In genomic region chr6:15317251-15317650, GRCh38 we compare ENCODE assay signal across 22 cellular contexts.
DNase-seq lines count a peak whose midpoint lies in the region; ATAC-seq and TF ChIP-seq lines count a peak whose summit lies in the region.
"Had no signal": no experiment of that assay in that cellular context is flagged by ENCODE, and none has a peak within 500 bp of the region (broad histone marks: within the 10 kb centered on the region; RNA-seq: fewer than 3 reads in every experiment).

No MANE protein-coding gene starts in this region.

- H3K27ac Mint-ChIP-seq in T-cell: peak overlapping the region; percentile 5 to 56
- H3K27ac Mint-ChIP-seq in dendritic cell treated with granulocyte-macrophage colony-stimulating factor and Interleukin-4, amounts not matched to agents 40 ng/mL and 50 ng/mL, for 4 days: peak overlapping the region; percentile 70

- H4K20me1 ChIP-seq in BLaER1 treated with 17β-estradiol and CSF1 and Interleukin-3, amounts not matched to agents 10 nM and 100 nM: peaks cover 55 to 100% (median 82%) of the 10 kb centered on the region in 11 experiments; a peak in 20 of 22 replicates

- H3K4me2 ChIP-seq in BLaER1 treated with 17β-estradiol and CSF1 and Interleukin-3, amounts not matched to agents 10 nM and 100 nM: peak overlapping the region; percentile 29 to 73 (median 57); a peak in 21 of 22 replicates

- POLR2A ChIA-PET in T-cell (lab: Charles Lee): no interaction called here

- H3K9me3 Mint-ChIP-seq in T-cell: no peaks in the 10 kb centered on the region
- H3K9me3 Mint-ChIP-seq in dendritic cell treated with granulocyte-macrophage colony-stimulating factor and Interleukin-4, amounts not matched to agents 40 ng/mL and 50 ng/mL, for 4 days: no peaks in the 10 kb centered on the region

- H3K27me3 Mint-ChIP-seq in T-cell: no peaks in the 10 kb centered on the region
- no peaks in the 10 kb centered on the region for H3K27me3 Mint-ChIP-seq in dendritic cell treated with granulocyte-macrophage colony-stimulating factor and Interleukin-4, amounts not matched to agents 40 ng/mL and 50 ng/mL, for 4 days

- ATAC-seq in activated CD4-positive, CD25-positive, alpha-beta regulatory T cell treated with anti-CD3 and anti-CD28 coated beads, Interleukin-2, amount 50 U/mL, for 24 hours: peak; percentile 22 to 42
- ATAC-seq in T-cell (replicated peaks in 1 of 4): peak in 2 of 4 experiments; percentile 11 to 73
- ATAC-seq: gastrocnemius medialis had no signal

- no peaks in the 10 kb centered on the region for H3K27me3 ChIP-seq in BLaER1 treated with 17β-estradiol and CSF1 and Interleukin-3, amounts not matched to agents 10 nM and 100 nM
- H3K27me3 ChIP-seq in brain microvascular endothelial cell (replicated peaks): no peaks in the 10 kb centered on the region
- H3K27me3 ChIP-seq: ascending aorta, gastrocnemius medialis, testis had no signal

- H3K4me1 ChIP-seq in BLaER1 treated with 17β-estradiol and CSF1 and Interleukin-3, amounts not matched to agents 10 nM and 100 nM: peaks cover 66 to 95% (median 77%) of the 10 kb centered on the region in 10 experiments

- no peaks in the 10 kb centered on the region for H3K9me3 ChIP-seq in BLaER1 treated with 17β-estradiol and CSF1 and Interleukin-3, amounts not matched to agents 10 nM and 100 nM (replicated peaks in 1 of 11)
- H3K9me3 ChIP-seq: ascending aorta, gastrocnemius medialis, testis had no signal

- H3K36me3 ChIP-seq in BLaER1 treated with 17β-estradiol and CSF1 and Interleukin-3, amounts not matched to agents 10 nM and 100 nM: peaks cover 0 to 19% (median 4%) of the 10 kb centered on the region in 11 experiments; a peak in 5 of 22 replicates
- no peaks in the 10 kb centered on the region for H3K36me3 ChIP-seq in brain microvascular endothelial cell (replicated peaks)
- H3K36me3 ChIP-seq: ascending aorta, gastrocnemius medialis had no signal

- no peak overlapping the region for H3K27ac ChIP-seq in BLaER1 treated with 17β-estradiol and CSF1 and Interleukin-3, amounts not matched to agents 10 nM and 100 nM
- no peak overlapping the region for H3K27ac ChIP-seq in brain microvascular endothelial cell
- H3K27ac ChIP-seq: ascending aorta, gastrocnemius medialis, testis had no signal

- peak overlapping the region in 2 of 11 experiments; percentile 4 to 24; a peak in 2 of 22 replicates for H3K9ac ChIP-seq in BLaER1 treated with 17β-estradiol and CSF1 and Interleukin-3, amounts not matched to agents 10 nM and 100 nM

- H3K4me3 Mint-ChIP-seq in T-cell: peak overlapping the region; percentile 4 to 62 (median 15)
- no peak overlapping the region for H3K4me3 Mint-ChIP-seq in dendritic cell treated with granulocyte-macrophage colony-stimulating factor and Interleukin-4, amounts not matched to agents 40 ng/mL and 50 ng/mL, for 4 days

- no peak for TF ChIP-seq CTCF in brain microvascular endothelial cell (IDR thresholded peaks at IDR 0.05; ENCODE audit: low read depth, low read length, missing control alignments)

- in situ Hi-C loops in brain microvascular endothelial cell (cut with HindIII; ENCODE audit: low pct_ligation_motif_present, low sequenced_read_pairs): no loop called here

- no peak for DNase-seq in activated CD4-positive, CD25-positive, alpha-beta regulatory T cell treated with anti-CD3 and anti-CD28 coated beads, Interleukin-2, amount 50 U/mL, for 72 hours
- DNase-seq in T-cell: no peak
- DNase-seq in brain microvascular endothelial cell: no peak
- no peak for DNase-seq in DMS 273 (lab: John Stamatoyannopoulos, UW; ENCODE audit: unreplicated experiment)
- no peak for DNase-seq in DMS79 (lab: John Stamatoyannopoulos, UW)
- DNase-seq: activated effector memory CD4-positive, alpha-beta T cell treated with Interleukin-2 at 50 U/mL for 16 hours; cerebellar nuclear complex; DMS 273 treated with DMSO at 0.1 percent for 48 hours; erythroblast; gastrocnemius medialis; KBM-7; kidney; NCI-H187 treated with DMSO at 0.1 percent for 48 hours; NCI-H2227 treated with DMSO at 0.1 percent for 48 hours; NCI-H748 treated with DMSO at 0.1 percent for 48 hours; stimulated activated CD4-positive, alpha-beta T cell treated with anti-CD3 and anti-CD28 coated beads, Interleukin-12 subunit alpha, Interleukin-12 subunit beta, amount 100 ng/mL, for 4 hours; stimulated activated CD8-positive, alpha-beta memory T cell treated with anti-CD3 and anti-CD28 coated beads, Interleukin-4, amount 100 ng/mL, for 48 hours; testis had no signal

- CTCF ChIA-PET in T-cell (lab: Charles Lee): interaction anchor here in 1 of 2 donors (0.5 kb wide), 1 partner anchor 1069 kb away, joined by 3 read pairs; no protein-coding TSS in a partner anchor

- intact Hi-C loops in dendritic cell treated with granulocyte-macrophage colony-stimulating factor and Interleukin-4, amounts not matched to agents 40 ng/mL and 50 ng/mL, for 4 days (cut with micrococcal nuclease): no loop called here

- H3K36me3 Mint-ChIP-seq in T-cell: no peaks in the 10 kb centered on the region
- peaks cover 12% of the 10 kb centered on the region for H3K36me3 Mint-ChIP-seq in dendritic cell treated with granulocyte-macrophage colony-stimulating factor and Interleukin-4, amounts not matched to agents 40 ng/mL and 50 ng/mL, for 4 days (ENCODE audit: low read depth)

- H3K4me3 ChIP-seq in BLaER1 treated with 17β-estradiol and CSF1 and Interleukin-3, amounts not matched to agents 10 nM and 100 nM: no peak overlapping the region
- H3K4me3 ChIP-seq in brain microvascular endothelial cell (ENCODE audit: low read depth, low read length): no peak overlapping the region
- H3K4me3 ChIP-seq: ascending aorta, gastrocnemius medialis, testis had no signal

- peaks cover 90 to 97% (median 94%) of the 10 kb centered on the region in 3 donors for H3K4me1 Mint-ChIP-seq in T-cell
- peaks cover 88% of the 10 kb centered on the region for H3K4me1 Mint-ChIP-seq in dendritic cell treated with granulocyte-macrophage colony-stimulating factor and Interleukin-4, amounts not matched to agents 40 ng/mL and 50 ng/mL, for 4 days (ENCODE audit: low read depth)
